In the genomic region with DNA sequence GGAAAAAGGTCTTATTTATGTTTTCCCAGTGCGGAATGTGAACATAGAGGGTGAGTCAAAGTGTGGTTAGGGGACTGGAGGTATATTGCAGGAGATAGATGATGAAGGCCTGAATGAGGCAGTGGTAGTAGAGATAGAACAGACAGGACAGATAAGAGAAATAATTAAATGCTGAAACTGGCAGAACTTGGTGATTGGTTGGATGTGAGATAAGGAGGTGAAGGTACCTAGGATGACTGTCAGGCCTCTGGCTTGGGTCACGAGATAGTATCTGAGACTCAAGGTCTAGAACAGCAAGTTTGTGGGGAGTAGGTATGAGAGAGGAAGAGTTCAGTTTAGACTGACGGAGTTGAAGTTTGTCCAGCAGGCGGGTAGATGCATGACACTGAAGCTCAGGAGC, we compare ENCODE assay signal across 16 cellular contexts. TPM values are rescaled to one million over a fixed set of nuclear protein-coding genes. Genes with fewer than 3 reads are reported as not detected.
DNase-seq lines count a peak whose midpoint lies in the region; ATAC-seq and TF ChIP-seq lines count a peak whose summit lies in the region.
"Had no signal": no experiment of that assay in that cellular context is flagged by ENCODE, and none has a peak within 500 bp of the region (broad histone marks: within the 10 kb centered on the region; RNA-seq: fewer than 3 reads in every experiment).

No MANE protein-coding gene starts in this region.

- H3K36me3 ChIP-seq in Caco-2 (ENCODE audit: control insufficient read depth, insufficient read depth, low read length): no peaks in the 10 kb centered on the region
- H3K36me3 ChIP-seq in hepatocyte (replicated peaks; ENCODE audit: insufficient read depth, low read depth): no peaks in the 10 kb centered on the region
- H3K36me3 ChIP-seq in prostate gland: no peaks in the 10 kb centered on the region

- H3K27me3 ChIP-seq in Caco-2 (replicated peaks; ENCODE audit: control insufficient read depth, insufficient read depth, low read length) (no peaks in the 10 kb centered on the region), hepatocyte (no peaks in the 10 kb centered on the region), prostate gland (replicated peaks; ENCODE audit: insufficient read depth) (no peaks in the 10 kb centered on the region)

- H4K20me1 ChIP-seq in hepatocyte (ENCODE audit: insufficient read depth, poor library complexity, severe bottlenecking): no peaks in the 10 kb centered on the region

- ATAC-seq in HG02571 (IDR thresholded peaks at IDR 0.05; ENCODE audit: unreplicated experiment) (no peak), HG03342 (IDR thresholded peaks at IDR 0.05; ENCODE audit: unreplicated experiment) (no peak)
- ATAC-seq: esophagus mucosa had no signal

- TF ChIP-seq CTCF in Caco-2 (IDR thresholded peaks at IDR 0.05; ENCODE audit: insufficient read depth in 1 of 2, low read depth in 1 of 2, low read length in 1 of 2, severe bottlenecking in 1 of 2, unreplicated experiment in 1 of 2): no peak
- TF ChIP-seq CTCF in hepatocyte (IDR thresholded peaks at IDR 0.05; ENCODE audit: poor library complexity): no peak
- TF ChIP-seq CTCF in prostate gland (IDR thresholded peaks at IDR 0.05): no peak
- TF ChIP-seq CTCF in type B pancreatic cell (conservative IDR thresholded peaks at IDR 0.05): no peak

- H3K9me3 ChIP-seq in Caco-2 (no peaks in the 10 kb centered on the region), hepatocyte (ENCODE audit: low read depth) (no peaks in the 10 kb centered on the region), prostate gland (no peaks in the 10 kb centered on the region)

- DNase-seq in Caco-2 (no peak), HT1080 (ENCODE audit: low read depth) (peak; percentile 28), RPMI7951 (ENCODE audit: low read depth) (peak; percentile 5), hepatocyte (ENCODE audit: low spot score) (peak; percentile 8), prostate gland (ENCODE audit: low spot score) (no peak), type B pancreatic cell (ENCODE audit: extremely low spot score, unreplicated experiment) (no peak)
- DNase-seq: activated gamma-delta T cell, dermis blood vessel endothelial cell, glutamatergic neuron, NCI-H1436 treated with DMSO at 0.1 percent for 48 hours, NCI-H2227 treated with DMSO at 0.1 percent for 48 hours, Right ventricle myocardium superior, T-helper 9 cell had no signal

- H3K27ac ChIP-seq in hepatocyte: no peak overlapping the region
- H3K27ac ChIP-seq in prostate gland: no peak overlapping the region

- WGBS in hepatocyte (ENCODE audit: low lambda C conversion rate, missing lambda C conversion rate): 74% methylated on average over 4 of the region's 4 CpGs
- 87% methylated on average over 4 of the region's 4 CpGs for WGBS in prostate gland

- no peak overlapping the region for H3K4me3 ChIP-seq in Caco-2 (ENCODE audit: low read depth, low read length)
- no peak overlapping the region for H3K4me3 ChIP-seq in hepatocyte
- H3K4me3 ChIP-seq in prostate gland: no peak overlapping the region

- no peaks in the 10 kb centered on the region for H3K79me2 ChIP-seq in hepatocyte

- POLR2A ChIA-PET in Caco-2 (lab: Charles Lee): no interaction called here

- CTCF ChIA-PET in Caco-2 (lab: Charles Lee): interaction anchor here (0.8 kb wide), 1 partner anchor 226 kb away, joined by 3 read pairs; no protein-coding TSS in a partner anchor

- BruUV-seq in Caco-2 (replicated peaks; lab: Mats Ljungman, UMichigan): no TSS peak

- intact Hi-C loops in Caco-2 (cut with micrococcal nuclease; ENCODE audit: unreplicated experiment): no loop called here
- intact Hi-C loops in prostate gland (cut with DNase I): loop anchor here (5.0 to 10.0 kb wide), 3 partner anchors 87 to 967 kb away; partner anchors contain the start of gene TMEM131L

- H3K4me1 ChIP-seq in Caco-2 (peaks cover 17% of the 10 kb centered on the region), hepatocyte (ENCODE audit: insufficient read depth) (no peaks in the 10 kb centered on the region), prostate gland (replicated peaks) (no peaks in the 10 kb centered on the region)

- H3K36me3 Mint-ChIP-seq in Caco-2 (ENCODE audit: insufficient read depth, unreplicated experiment): peaks cover 5% of the 10 kb centered on the region
- H3K36me3 Mint-ChIP-seq in type B pancreatic cell: peaks cover 14% of the 10 kb centered on the region

- no peak for TF ChIP-seq POLR2A in prostate gland (IDR thresholded peaks at IDR 0.05)

- H3K9me3 Mint-ChIP-seq in Caco-2 (ENCODE audit: unreplicated experiment) (no peaks in the 10 kb centered on the region), type B pancreatic cell (no peaks in the 10 kb centered on the region)

- H3K4me2 ChIP-seq in hepatocyte: no peak overlapping the region

- no peaks in the 10 kb centered on the region for H3K9me2 ChIP-seq in hepatocyte (replicated peaks; ENCODE audit: insufficient read depth)

- H2AFZ ChIP-seq in hepatocyte: no peak overlapping the region

- H3K27me3 Mint-ChIP-seq in Caco-2 (ENCODE audit: insufficient read depth, unreplicated experiment) (no peaks in the 10 kb centered on the region), type B pancreatic cell (peaks cover 4% of the 10 kb centered on the region)

- H3K4me3 Mint-ChIP-seq in Caco-2 (ENCODE audit: unreplicated experiment) (no peak overlapping the region), type B pancreatic cell (no peak overlapping the region)

- peak overlapping the region; percentile 2 for H3K27ac Mint-ChIP-seq in Caco-2 (ENCODE audit: unreplicated experiment)
- no peak overlapping the region for H3K27ac Mint-ChIP-seq in type B pancreatic cell

- peaks cover 20% of the 10 kb centered on the region for H3K4me1 Mint-ChIP-seq in Caco-2 (ENCODE audit: low read depth, unreplicated experiment)
- peaks cover 20% of the 10 kb centered on the region for H3K4me1 Mint-ChIP-seq in type B pancreatic cell (ENCODE audit: unreplicated experiment)

RNA-seq across cellular contexts. Expression of gene MND1, which starts 3.5 kb away (rescaled TPM):
- total RNA-seq in Caco-2 (2022) (19.8 and 21.8 TPM in 2 replicates), hepatocyte (4.3 and 5.8 TPM in 2 replicates), prostate gland (1 to 10 TPM in 1 of 2 donors, not detected in 1; 7.9 TPM), type B pancreatic cell (ENCODE audit: low replicate concordance) (3.8 and 15.2 TPM in 2 replicates)
- total RNA-seq in HT1080 (2014; rRNA removed; shearing (Covaris generic)): 18.8 and 20.0 TPM in 2 replicates
- 23.8 and 26.8 TPM in 2 replicates for polyA plus RNA-seq in HT1080 (2015; cell fraction: cytosol; rRNA removed)
- polyA plus RNA-seq in HT1080 (2015; cell fraction: nucleus; rRNA removed): 8.9 and 12.0 TPM in 2 replicates
- 27.2 and 36.0 TPM in 2 replicates for total RNA-seq in RPMI7951 (2014; rRNA removed; shearing (Covaris generic))
- 2.2 and 3.0 TPM in 2 replicates for polyA plus RNA-seq in hepatocyte

Comparison
In these comparisons a context has a peak if more than half of its experiments do, and no peak if none do; other contexts are left out.
1. DNase-seq: peak in HT1080 (single experiment), RPMI7951 (single experiment) and hepatocyte (single experiment); none in Caco-2 (0 of 2), prostate gland (single experiment) and type B pancreatic cell (single experiment).